ENCODE assay signal across 13 cellular contexts in genomic region chr7:134919240-134919641, GRCh38.
DNase-seq lines count a peak whose midpoint lies in the region; ATAC-seq and TF ChIP-seq lines count a peak whose summit lies in the region.
"Had no signal": no experiment of that assay in that cellular context is flagged by ENCODE, and none has a peak within 500 bp of the region (broad histone marks: within the 10 kb centered on the region; RNA-seq: fewer than 3 reads in every experiment).

No MANE protein-coding gene starts in this region.

- peak overlapping the region; percentile 52 to 88 (median 80) for H3K27ac ChIP-seq in sigmoid colon

- peak; percentile 33 for DNase-seq in M059J (ENCODE audit: low read depth)
- no peak for DNase-seq in sigmoid colon
- DNase-seq in ureter (ENCODE audit: low spot score): no peak
- DNase-seq in RPMI8226: no peak
- no peak for DNase-seq in iPS-NIHi7 (ENCODE audit: extremely low spot score)
- no peak for DNase-seq in OCI-M1 (lab: John Stamatoyannopoulos, UW)
- DNase-seq: activated gamma-delta T cell; effector memory CD8-positive, alpha-beta T cell; KBM-7; NCI-H69; T-helper 9 cell had no signal

- H3K27me3 ChIP-seq in sigmoid colon: no peaks in the 10 kb centered on the region

- intact Hi-C loops in sigmoid colon (cut with DNase I): loop anchor here (5.0 kb wide), 1 partner anchor 67 kb away; no protein-coding TSS in a partner anchor

- TF ChIP-seq EP300 in sigmoid colon (IDR thresholded peaks at IDR 0.05): peak in 2 of 4 donors; percentile 4 to 73

- peaks cover 0 to 92% (median 84%) of the 10 kb centered on the region in 4 donors for H3K4me1 ChIP-seq in sigmoid colon

- peak; percentile 75 for ATAC-seq in GM18870 (IDR thresholded peaks at IDR 0.05; ENCODE audit: unreplicated experiment)
- peak; percentile 90 for ATAC-seq in HG02610 (IDR thresholded peaks at IDR 0.05; ENCODE audit: unreplicated experiment)
- ATAC-seq: effector memory CD8-positive, alpha-beta T cell had no signal

- H3K9me3 ChIP-seq in sigmoid colon: no peaks in the 10 kb centered on the region

- H3K4me3 ChIP-seq in sigmoid colon: no peak overlapping the region

- TF ChIP-seq POLR2A in sigmoid colon (IDR thresholded peaks at IDR 0.05): no peak

- H3K36me3 ChIP-seq in sigmoid colon: peaks cover 0 to 12% (median 4%) of the 10 kb centered on the region in 4 donors

- no peak for TF ChIP-seq CTCF in sigmoid colon (IDR thresholded peaks at IDR 0.05)
